In genomic region chr5:91341159-91341558, GRCh38 we compare ENCODE assay signal across 23 cellular contexts.
"Had no signal": no experiment of that assay in that cellular context is flagged by ENCODE, and none has a peak within 500 bp of the region (broad histone marks: within the 10 kb centered on the region; RNA-seq: fewer than 3 reads in every experiment).

No MANE protein-coding gene starts in this region.

- H3K27ac ChIP-seq: adrenal gland had no signal

- H3K9me3 Mint-ChIP-seq: activated B cell treated with CpG ODN at 0.5 μM for 24 hours; activated CD4-positive, alpha-beta T cell treated with anti-CD3 and anti-CD28 coated beads, Interleukin-2, amount 10 ng/mL, durations not matched to agents 7 days and 5 days; activated naive CD4-positive, alpha-beta T cell treated with anti-CD3 and anti-CD28 coated beads for 36 hours; activated naive CD8-positive, alpha-beta T cell treated with anti-CD3 and anti-CD28 coated beads for 36 hours; activated T-helper 17 cell treated with anti-CD3 and anti-CD28 coated beads, Interleukin-2, amount 50 U/mL, for 72 hours had no signal

- DNase-seq: activated B cell treated with CpG ODN at 0.5 μM for 24 hours; activated CD4-positive, alpha-beta memory T cell treated with anti-CD3 and anti-CD28 coated beads for 36 hours; activated CD4-positive, alpha-beta T cell treated with anti-CD3 and anti-CD28 coated beads for 1 hour; activated CD4-positive, alpha-beta T cell treated with anti-CD3 and anti-CD28 coated beads, Interleukin-2, amount 10 ng/mL, durations not matched to agents 7 days and 5 days; activated CD8-positive, alpha-beta memory T cell treated with anti-CD3 and anti-CD28 coated beads for 24 hours; activated gamma-delta T cell; activated naive CD4-positive, alpha-beta T cell treated with anti-CD3 and anti-CD28 coated beads for 36 hours; activated naive CD8-positive, alpha-beta T cell treated with anti-CD3 and anti-CD28 coated beads for 36 hours; activated T-cell treated with anti-CD3 and anti-CD28 coated beads, Interleukin-2, amount 50 U/mL, for 48 hours; adrenal gland; anterior cingulate cortex; cerebellar nuclear complex; NCI-H1092; NCI-H1436; NCI-H1694 treated with DMSO at 0.1 percent for 48 hours; NCI-H2029 treated with DMSO at 0.1 percent for 48 hours; NCI-H510A treated with DMSO at 0.1 percent for 48 hours; NCI-H69; NK-92 treated with Interleukin-12 subunit alpha and Interleukin-12 subunit beta, amount 100 ng/mL, for 24 hours; SIG-M5; T-helper 17 cell; T-helper 9 cell had no signal

- H3K4me3 ChIP-seq: adrenal gland had no signal

- H3K27ac Mint-ChIP-seq: activated B cell treated with CpG ODN at 0.5 μM for 24 hours; activated CD4-positive, alpha-beta memory T cell treated with anti-CD3 and anti-CD28 coated beads for 36 hours; activated CD4-positive, alpha-beta T cell treated with anti-CD3 and anti-CD28 coated beads, Interleukin-2, amount 10 ng/mL, durations not matched to agents 7 days and 5 days; activated naive CD4-positive, alpha-beta T cell treated with anti-CD3 and anti-CD28 coated beads for 36 hours; activated naive CD8-positive, alpha-beta T cell treated with anti-CD3 and anti-CD28 coated beads for 36 hours; activated T-helper 17 cell treated with anti-CD3 and anti-CD28 coated beads, Interleukin-2, amount 50 U/mL, for 72 hours; T-helper 17 cell had no signal

- ATAC-seq: activated T-helper 17 cell treated with anti-CD3 and anti-CD28 coated beads, Interleukin-2, amount 50 U/mL, for 72 hours; T-helper 17 cell had no signal

- H3K27me3 Mint-ChIP-seq: activated CD4-positive, alpha-beta memory T cell treated with anti-CD3 and anti-CD28 coated beads for 36 hours; activated naive CD8-positive, alpha-beta T cell treated with anti-CD3 and anti-CD28 coated beads for 36 hours; activated T-helper 17 cell treated with anti-CD3 and anti-CD28 coated beads, Interleukin-2, amount 50 U/mL, for 72 hours had no signal

- H3K9me3 ChIP-seq: adrenal gland had no signal

- H3K36me3 ChIP-seq: adrenal gland had no signal

- H3K36me3 Mint-ChIP-seq: activated CD4-positive, alpha-beta memory T cell treated with anti-CD3 and anti-CD28 coated beads for 36 hours; activated naive CD8-positive, alpha-beta T cell treated with anti-CD3 and anti-CD28 coated beads for 36 hours had no signal

- H3K4me3 Mint-ChIP-seq: activated B cell treated with CpG ODN at 0.5 μM for 24 hours; activated CD4-positive, alpha-beta memory T cell treated with anti-CD3 and anti-CD28 coated beads for 36 hours; activated CD4-positive, alpha-beta T cell treated with anti-CD3 and anti-CD28 coated beads, Interleukin-2, amount 10 ng/mL, durations not matched to agents 7 days and 5 days; activated naive CD4-positive, alpha-beta T cell treated with anti-CD3 and anti-CD28 coated beads for 36 hours; activated naive CD8-positive, alpha-beta T cell treated with anti-CD3 and anti-CD28 coated beads for 36 hours; activated T-helper 17 cell treated with anti-CD3 and anti-CD28 coated beads, Interleukin-2, amount 50 U/mL, for 72 hours; T-helper 17 cell had no signal

- H3K27me3 ChIP-seq: adrenal gland had no signal

- H3K4me1 Mint-ChIP-seq: activated B cell treated with CpG ODN at 0.5 μM for 24 hours; activated CD4-positive, alpha-beta T cell treated with anti-CD3 and anti-CD28 coated beads, Interleukin-2, amount 10 ng/mL, durations not matched to agents 7 days and 5 days; activated T-helper 17 cell treated with anti-CD3 and anti-CD28 coated beads, Interleukin-2, amount 50 U/mL, for 72 hours had no signal
